Comparison of ENCODE assay signal across 1 cellular context in genomic region chr5:72140711-72141110, GRCh38.
TF ChIP-seq lines count a peak whose summit lies in the region.

No MANE protein-coding gene starts in this region.

TF ChIP-seq in IMR-90, 13 proteins besides CTCF, POLR2A, EP300 and RAD21 (continued from another document):
- no peak for TF ChIP-seq USF2 (IDR thresholded peaks at IDR 0.05; ENCODE audit: low read depth, low read length)
- TF ChIP-seq BHLHE40 (IDR thresholded peaks at IDR 0.05; ENCODE audit: low read depth, low read length), result no peak
- no peak for TF ChIP-seq NFE2L2 (IDR thresholded peaks at IDR 0.05; ENCODE audit: low read depth, low read length)
- TF ChIP-seq MAFK (IDR thresholded peaks at IDR 0.05; ENCODE audit: low read depth, low read length), result no peak
- TF ChIP-seq, protein P1, sequence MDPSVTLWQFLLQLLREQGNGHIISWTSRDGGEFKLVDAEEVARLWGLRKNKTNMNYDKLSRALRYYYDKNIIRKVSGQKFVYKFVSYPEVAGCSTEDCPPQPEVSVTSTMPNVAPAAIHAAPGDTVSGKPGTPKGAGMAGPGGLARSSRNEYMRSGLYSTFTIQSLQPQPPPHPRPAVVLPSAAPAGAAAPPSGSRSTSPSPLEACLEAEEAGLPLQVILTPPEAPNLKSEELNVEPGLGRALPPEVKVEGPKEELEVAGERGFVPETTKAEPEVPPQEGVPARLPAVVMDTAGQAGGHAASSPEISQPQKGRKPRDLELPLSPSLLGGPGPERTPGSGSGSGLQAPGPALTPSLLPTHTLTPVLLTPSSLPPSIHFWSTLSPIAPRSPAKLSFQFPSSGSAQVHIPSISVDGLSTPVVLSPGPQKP (IDR thresholded peaks at IDR 0.05; ENCODE audit: borderline replicate concordance, low read depth, low read length), result no peak
- no peak for TF ChIP-seq MXI1 (IDR thresholded peaks at IDR 0.05; ENCODE audit: borderline replicate concordance, low read depth, low read length)
- TF ChIP-seq CHD1 (IDR thresholded peaks at IDR 0.05; ENCODE audit: low read depth, low read length), result no peak
- no peak for TF ChIP-seq RCOR1 (IDR thresholded peaks at IDR 0.05; ENCODE audit: insufficient replicate concordance, low read length)
- TF ChIP-seq CEBPB (IDR thresholded peaks at IDR 0.05; ENCODE audit: low read depth, low read length), result no peak
